In genomic region chr17:27257031-27257357, GRCh38 we compare ENCODE assay signal across 25 cellular contexts. TPM values are rescaled to one million over a fixed set of nuclear protein-coding genes. Genes with fewer than 3 reads are reported as not detected.
DNase-seq lines count a peak whose midpoint lies in the region; ATAC-seq and TF ChIP-seq lines count a peak whose summit lies in the region.
"Had no signal": no experiment of that assay in that cellular context is flagged by ENCODE, and none has a peak within 500 bp of the region (broad histone marks: within the 10 kb centered on the region; RNA-seq: fewer than 3 reads in every experiment).

No MANE protein-coding gene starts in this region.

- H3K79me2 ChIP-seq in trophoblast cell (ENCODE audit: control insufficient read depth, insufficient read depth, low read length, poor library complexity) (no peaks in the 10 kb centered on the region), hepatocyte (no peaks in the 10 kb centered on the region)

- intact Hi-C loops in breast epithelium (cut with DNase I; ENCODE audit: low total_unique reads) = no loop called here
- intact Hi-C loops in MCF 10A (cut with micrococcal nuclease) = no loop called here

- H3K9ac ChIP-seq in trophoblast cell (ENCODE audit: low read length) = no peak overlapping the region

- no peak overlapping the region for H4K91ac ChIP-seq in trophoblast cell (ENCODE audit: low read depth, low read length)

- H3K9me2 ChIP-seq in hepatocyte (replicated peaks; ENCODE audit: insufficient read depth) = no peaks in the 10 kb centered on the region

- H3K27me3 Mint-ChIP-seq in MCF 10A (ENCODE audit: insufficient read depth, unreplicated experiment) = no peaks in the 10 kb centered on the region
- peaks cover 18% of the 10 kb centered on the region for H3K27me3 Mint-ChIP-seq in activated CD4-positive, alpha-beta T cell treated with anti-CD3 and anti-CD28 coated beads, Interleukin-2, amount 10 ng/mL, durations not matched to agents 7 days and 5 days

- WGBS in trophoblast cell (ENCODE audit: extremely low coverage, insufficient coverage, insufficient read length) = no CpG with 5 or more reads among the region's 4 CpGs
- WGBS in upper lobe of left lung, 2 donors = 36 to 47% methylated on average over 4 of the region's 4 CpGs
- WGBS in hepatocyte (ENCODE audit: low lambda C conversion rate, missing lambda C conversion rate) = 91% methylated on average over 4 of the region's 4 CpGs

- peaks cover 0 to 5% of the 10 kb centered on the region in 2 donors for H3K9me3 ChIP-seq in breast epithelium
- no peaks in the 10 kb centered on the region for H3K9me3 ChIP-seq in trophoblast cell (ENCODE audit: insufficient read depth, low read depth, low read length)
- no peaks in the 10 kb centered on the region for H3K9me3 ChIP-seq in upper lobe of left lung
- H3K9me3 ChIP-seq in hepatocyte (ENCODE audit: low read depth) = no peaks in the 10 kb centered on the region
- H3K9me3 ChIP-seq: BE2C, Caco-2 had no signal

- no peak overlapping the region for H4K8ac ChIP-seq in trophoblast cell (ENCODE audit: low read depth, low read length)

- H3K4me3 ChIP-seq in breast epithelium = no peak overlapping the region
- H3K4me3 ChIP-seq in trophoblast cell (ENCODE audit: low read depth, low read length) = no peak overlapping the region
- H3K4me3 ChIP-seq in upper lobe of left lung = no peak overlapping the region
- H3K4me3 ChIP-seq in hepatocyte = no peak overlapping the region

- H3K23ac ChIP-seq in trophoblast cell (ENCODE audit: low read length) = no peak overlapping the region

- H4K20me1 ChIP-seq in hepatocyte (ENCODE audit: insufficient read depth, poor library complexity, severe bottlenecking) = no peaks in the 10 kb centered on the region

- H2BK5ac ChIP-seq in trophoblast cell (ENCODE audit: low read depth, low read length, poor library complexity) = no peak overlapping the region

- H3K14ac ChIP-seq in trophoblast cell (ENCODE audit: low read length) = no peak overlapping the region

- H3K36me3 Mint-ChIP-seq in MCF 10A (ENCODE audit: insufficient read depth, unreplicated experiment) = no peaks in the 10 kb centered on the region
- H3K36me3 Mint-ChIP-seq in activated CD4-positive, alpha-beta T cell treated with anti-CD3 and anti-CD28 coated beads, Interleukin-2, amount 10 ng/mL, durations not matched to agents 7 days and 5 days (ENCODE audit: low read depth) = no peaks in the 10 kb centered on the region
- H3K36me3 Mint-ChIP-seq: immature natural killer cell had no signal

- no peak overlapping the region for H2BK12ac ChIP-seq in trophoblast cell (ENCODE audit: low read length)

- ATAC-seq in upper lobe of left lung (ENCODE audit: low FRiP score in 2 of 2) = peak in 1 of 2 donors; percentile 6

- no peak overlapping the region for H3K27ac Mint-ChIP-seq in MCF 10A (ENCODE audit: low read depth, unreplicated experiment)
- no peak overlapping the region for H3K27ac Mint-ChIP-seq in activated CD4-positive, alpha-beta T cell treated with anti-CD3 and anti-CD28 coated beads, Interleukin-2, amount 10 ng/mL, durations not matched to agents 7 days and 5 days
- H3K27ac Mint-ChIP-seq: immature natural killer cell, progenitor cell of endocrine pancreas had no signal

- no peak for TF ChIP-seq EP300 in upper lobe of left lung (IDR thresholded peaks at IDR 0.05)

- H2AK5ac ChIP-seq in trophoblast cell (ENCODE audit: low read length) = no peak overlapping the region

- H3K4me1 Mint-ChIP-seq in MCF 10A (ENCODE audit: insufficient read depth, unreplicated experiment) = peaks cover 8% of the 10 kb centered on the region
- no peaks in the 10 kb centered on the region for H3K4me1 Mint-ChIP-seq in activated CD4-positive, alpha-beta T cell treated with anti-CD3 and anti-CD28 coated beads, Interleukin-2, amount 10 ng/mL, durations not matched to agents 7 days and 5 days
- H3K4me1 Mint-ChIP-seq: immature natural killer cell, nephron had no signal

- H3K27ac ChIP-seq in breast epithelium (peak overlapping the region; percentile 35 to 60), epithelial cell of prostate (peak overlapping the region; percentile 25), trophoblast cell (ENCODE audit: low read depth, low read length) (no peak overlapping the region), upper lobe of left lung (peak overlapping the region; percentile 72 to 78 (median 76)), hepatocyte (no peak overlapping the region)

- no peak overlapping the region for H3K4me3 Mint-ChIP-seq in MCF 10A (ENCODE audit: unreplicated experiment)
- H3K4me3 Mint-ChIP-seq in activated CD4-positive, alpha-beta T cell treated with anti-CD3 and anti-CD28 coated beads, Interleukin-2, amount 10 ng/mL, durations not matched to agents 7 days and 5 days = no peak overlapping the region
- H3K4me3 Mint-ChIP-seq: immature natural killer cell, nephron had no signal

- H3K79me1 ChIP-seq in trophoblast cell (ENCODE audit: low read length) = no peaks in the 10 kb centered on the region

- H3K9me3 Mint-ChIP-seq in MCF 10A (ENCODE audit: unreplicated experiment) = no peaks in the 10 kb centered on the region
- peaks cover 7% of the 10 kb centered on the region for H3K9me3 Mint-ChIP-seq in activated CD4-positive, alpha-beta T cell treated with anti-CD3 and anti-CD28 coated beads, Interleukin-2, amount 10 ng/mL, durations not matched to agents 7 days and 5 days
- H3K9me3 Mint-ChIP-seq: immature natural killer cell had no signal

- H4K12ac ChIP-seq in trophoblast cell (ENCODE audit: low read depth, low read length) = no peak overlapping the region

- H3K4me2 ChIP-seq in trophoblast cell (ENCODE audit: low read length) (no peak overlapping the region), hepatocyte (no peak overlapping the region)

- DNase-seq in breast epithelium (ENCODE audit: low spot score in 2 of 2) (no peak), MCF 10A (ENCODE audit: unreplicated experiment) (no peak), epithelial cell of prostate (ENCODE audit: low read depth, low spot score) (no peak), trophoblast cell (peak; percentile 87 to 89), upper lobe of left lung (peak in 1 of 2 donors; percentile 34), hepatocyte (ENCODE audit: low spot score) (no peak), RKO (ENCODE audit: low spot score) (no peak)
- no peak for DNase-seq in activated CD4-positive, alpha-beta T cell treated with anti-CD3 and anti-CD28 coated beads, Interleukin-2, amount 10 ng/mL, durations not matched to agents 7 days and 5 days
- DNase-seq: 8988T; activated CD4-positive, alpha-beta T cell treated with anti-CD3 and anti-CD28 coated beads for 48 hours; activated CD8-positive, alpha-beta memory T cell treated with anti-CD3 and anti-CD28 coated beads, Interleukin-2, amount 50 U/mL, for 4 hours; activated effector memory CD4-positive, alpha-beta T cell treated with anti-CD3 and anti-CD28 coated beads, Interleukin-2, amount 50 U/mL, for 16 hours; BE2C; Caco-2; caudate nucleus; head of caudate nucleus; immature natural killer cell; mesendoderm; MV-4-11; NCI-H187; NCI-H446 treated with DMSO at 0.1 percent for 48 hours; stimulated activated CD4-positive, alpha-beta T cell treated with anti-CD3 and anti-CD28 coated beads, Interleukin-12 subunit alpha, Interleukin-12 subunit beta, amount 100 ng/mL, for 4 hours; stimulated activated CD8-positive, alpha-beta memory T cell treated with anti-CD3 and anti-CD28 coated beads, Interleukin-4, amount 100 ng/mL, for 48 hours had no signal

- H2AFZ ChIP-seq in trophoblast cell (ENCODE audit: insufficient read depth, low read length, poor library complexity) = no peak overlapping the region
- no peak overlapping the region for H2AFZ ChIP-seq in hepatocyte

- H3K27me3 ChIP-seq in breast epithelium (no peaks in the 10 kb centered on the region), trophoblast cell (ENCODE audit: insufficient read depth, low read length) (no peaks in the 10 kb centered on the region), upper lobe of left lung (no peaks in the 10 kb centered on the region), hepatocyte (no peaks in the 10 kb centered on the region)
- H3K27me3 ChIP-seq: BE2C had no signal

- no peak overlapping the region for H2BK120ac ChIP-seq in trophoblast cell (ENCODE audit: insufficient read depth, low read length, poor library complexity)

- TF ChIP-seq POLR2A in breast epithelium (IDR thresholded peaks at IDR 0.05) = no peak
- no peak for TF ChIP-seq POLR2A in upper lobe of left lung (IDR thresholded peaks at IDR 0.05)

- no TSS peak for BruUV-seq in MCF 10A (replicated peaks; lab: Mats Ljungman, UMichigan)

- POLR2A ChIA-PET in MCF 10A (lab: Yijun Ruan, JAX) = interaction anchor here (0.7 to 4.3 kb wide), 2 partner anchors 37 to 39 kb away, joined by 4 to 47 read pairs; partner anchors contain the start of gene WSB1
- POLR2A ChIA-PET in activated CD4-positive, alpha-beta T cell treated with anti-CD3 and anti-CD28 coated beads, Interleukin-2, amount 10 ng/mL, durations not matched to agents 7 days and 5 days (lab: Charles Lee) = no interaction called here

- H3K18ac ChIP-seq in trophoblast cell (ENCODE audit: low read length) = no peak overlapping the region

- H3K4me1 ChIP-seq in breast epithelium (no peaks in the 10 kb centered on the region), trophoblast cell (ENCODE audit: control insufficient read depth in 1 of 2, insufficient read depth in 2 of 2, low read length in 2 of 2) (no peaks in the 10 kb centered on the region), upper lobe of left lung (peaks cover 22 to 26% (median 23%) of the 10 kb centered on the region in 4 donors), hepatocyte (ENCODE audit: insufficient read depth) (no peaks in the 10 kb centered on the region)
- H3K4me1 ChIP-seq: BE2C had no signal

- TF ChIP-seq CTCF in breast epithelium (IDR thresholded peaks at IDR 0.05) (no peak), MCF 10A (IDR thresholded peaks at IDR 0.05; ENCODE audit: unreplicated experiment) (no peak), upper lobe of left lung (IDR thresholded peaks at IDR 0.05) (no peak), hepatocyte (IDR thresholded peaks at IDR 0.05; ENCODE audit: poor library complexity) (no peak)

- H3K36me3 ChIP-seq in breast epithelium = no peaks in the 10 kb centered on the region
- no peaks in the 10 kb centered on the region for H3K36me3 ChIP-seq in trophoblast cell (ENCODE audit: control insufficient read depth in 1 of 2, insufficient read depth in 2 of 2, low read length in 2 of 2)
- H3K36me3 ChIP-seq in upper lobe of left lung = no peaks in the 10 kb centered on the region
- no peaks in the 10 kb centered on the region for H3K36me3 ChIP-seq in hepatocyte (replicated peaks; ENCODE audit: insufficient read depth, low read depth)
- H3K36me3 ChIP-seq: BE2C had no signal

- no peak overlapping the region for H3K4ac ChIP-seq in trophoblast cell (ENCODE audit: low read depth, low read length)

- CTCF ChIA-PET in MCF 10A (lab: Yijun Ruan, JAX) = interaction anchor here (1.0 to 2.0 kb wide), 2 partner anchors 11 to 23 kb away, joined by 3 to 8 read pairs; no protein-coding TSS in a partner anchor
- CTCF ChIA-PET in activated CD4-positive, alpha-beta T cell treated with anti-CD3 and anti-CD28 coated beads, Interleukin-2, amount 10 ng/mL, durations not matched to agents 7 days and 5 days (lab: Charles Lee) = no interaction called here

RNA-seq across cellular contexts. Expression of gene WSB1, which starts 36.9 kb away (rescaled TPM):
- 100 to 1,000 TPM in 2 of 3 donors, 10 to 100 TPM in 1; 90.6 to 219 (median 160) TPM for total RNA-seq in breast epithelium
- 93.1 and 145 TPM in 2 replicates for total RNA-seq in MCF 10A (2022)
- polyA plus RNA-seq in trophoblast cell (2013) = 193 and 206 TPM in 2 replicates
- 100 to 1,000 TPM; 261 to 514 (median 328) TPM for total RNA-seq in upper lobe of left lung
- 100 to 1,000 TPM; 107 to 111 TPM for total RNA-seq in activated CD4-positive, alpha-beta T cell treated with anti-CD3 and anti-CD28 coated beads, Interleukin-2, amount 10 ng/mL, durations not matched to agents 7 days and 5 days
- total RNA-seq in hepatocyte = 179 and 214 TPM in 2 replicates
- polyA plus RNA-seq in hepatocyte = 161 and 206 TPM in 2 replicates

Comparison
In these comparisons a context has a peak if more than half of its experiments do, and no peak if none do; other contexts are left out.
1. DNase-seq: peak in trophoblast cell (2 of 2); none in breast epithelium (0 of 2), MCF 10A (single experiment), epithelial cell of prostate (single experiment), activated CD4-positive, alpha-beta T cell treated with anti-CD3 and anti-CD28 coated beads, Interleukin-2, amount 10 ng/mL, durations not matched to agents 7 days and 5 days (single experiment), hepatocyte (single experiment) and RKO (single experiment).
2. H3K27ac ChIP-seq: peak in breast epithelium (2 of 2), epithelial cell of prostate (single experiment) and upper lobe of left lung (4 of 4); none in trophoblast cell (single experiment) and hepatocyte (single experiment).